In genomic region chr7:39733881-39734571, GRCh38 we compare ENCODE assay signal across 1 cellular context.
A peak's percentile ranks its signal among the peaks of the same experiment; 100 is the strongest.
TF ChIP-seq lines count a peak whose summit lies in the region.

No MANE protein-coding gene starts in this region.

TF ChIP-seq in SK-N-SH, 30 proteins besides CTCF, POLR2A, EP300 and RAD21 (continued from another document):
- TF ChIP-seq USF1 (IDR thresholded peaks at IDR 0.05; ENCODE audit: borderline replicate concordance, low read depth), result peak; percentile 16; the same call in 1 of the 2 replicates
- TF ChIP-seq CHD2 (IDR thresholded peaks at IDR 0.05; ENCODE audit: low read length, partially characterized antibody), result no peak
- no peak for TF ChIP-seq GATA2 (CRISPR knock-in tag; IDR thresholded peaks at IDR 0.05)
- no peak; the same call in 1 of the 2 replicates for TF ChIP-seq MAX (IDR thresholded peaks at IDR 0.05; ENCODE audit: low read depth)
- TF ChIP-seq YY1 (IDR thresholded peaks at IDR 0.05; ENCODE audit: low read depth), result no peak
